In genomic region chr17:7703584-7704574, GRCh38 we compare ENCODE assay signal across 1 cellular context.
TF ChIP-seq lines count a peak whose summit lies in the region.

No MANE protein-coding gene starts in this region.

TF ChIP-seq in GM12878, 131 proteins besides CTCF, POLR2A, EP300 and RAD21:
- TF ChIP-seq HDAC2 (IDR thresholded peaks at IDR 0.05) (no peak), BMI1 (IDR thresholded peaks at IDR 0.05; ENCODE audit: borderline replicate concordance) (peak; percentile 60; the same call in 1 of the 2 replicates)
